ENCODE assay signal across 30 cellular contexts in genomic region chr1:40351124-40351523, GRCh38.
"Had no signal": no experiment of that assay in that cellular context is flagged by ENCODE, and none has a peak within 500 bp of the region (broad histone marks: within the 10 kb centered on the region; RNA-seq: fewer than 3 reads in every experiment).

No MANE protein-coding gene starts in this region.

- H3K9me3 Mint-ChIP-seq: activated naive CD4-positive, alpha-beta T cell treated with anti-CD3 and anti-CD28 coated beads for 36 hours; activated naive CD8-positive, alpha-beta T cell treated with anti-CD3 and anti-CD28 coated beads for 36 hours; activated T-helper 1 cell treated with anti-CD3 and anti-CD28 coated beads, Interleukin-12 subunit alpha, Interleukin-12 subunit beta, Interleukin-2, Interleukin-4 antibody, amounts not matched to agents 30 ng/mL and 10 ng/mL and 1 ng/mL, durations not matched to agents 14 hours and 24 hours and 36 hours; effector memory CD8-positive, alpha-beta T cell; mesothelial cell of epicardium; naive thymus-derived CD8-positive, alpha-beta T cell had no signal

- H3K36me3 Mint-ChIP-seq: activated naive CD8-positive, alpha-beta T cell treated with anti-CD3 and anti-CD28 coated beads for 36 hours; brain; mesothelial cell of epicardium; naive thymus-derived CD8-positive, alpha-beta T cell; neural progenitor cell had no signal

- H3K9ac ChIP-seq: neural progenitor cell, parathyroid adenoma had no signal

- H3K9me3 ChIP-seq: adrenal gland, ascending aorta, gastroesophageal sphincter, psoas muscle, stomach, thyroid gland, upper lobe of left lung had no signal

- H3K36me3 ChIP-seq: adrenal gland, ascending aorta, cardiac muscle cell, gastroesophageal sphincter, neural progenitor cell, stomach, thyroid gland, upper lobe of left lung had no signal

- H3K27ac ChIP-seq: adrenal gland, ascending aorta, cardiac muscle cell, coronary artery, gastroesophageal sphincter, hepatocyte, neural progenitor cell, parathyroid adenoma, psoas muscle, stomach, thyroid gland had no signal

- H3K79me2 ChIP-seq: hepatocyte, parathyroid adenoma had no signal

- H3K27me3 Mint-ChIP-seq: activated naive CD8-positive, alpha-beta T cell treated with anti-CD3 and anti-CD28 coated beads for 36 hours; effector memory CD8-positive, alpha-beta T cell; naive thymus-derived CD8-positive, alpha-beta T cell had no signal

- H3K4me3 ChIP-seq: adrenal gland, ascending aorta, cardiac muscle cell, coronary artery, gastroesophageal sphincter, hepatocyte, neural progenitor cell, psoas muscle, stomach, thyroid gland, upper lobe of left lung had no signal

- H3K27me3 ChIP-seq: adrenal gland, ascending aorta, cardiac muscle cell, hepatocyte, neural progenitor cell, stomach, thyroid gland, upper lobe of left lung had no signal

- H3K4me3 Mint-ChIP-seq: activated naive CD4-positive, alpha-beta T cell treated with anti-CD3 and anti-CD28 coated beads for 36 hours; activated naive CD8-positive, alpha-beta T cell treated with anti-CD3 and anti-CD28 coated beads for 36 hours; activated T-helper 1 cell treated with anti-CD3 and anti-CD28 coated beads, Interleukin-12 subunit alpha, Interleukin-12 subunit beta, Interleukin-2, Interleukin-4 antibody, amounts not matched to agents 30 ng/mL and 10 ng/mL and 1 ng/mL, durations not matched to agents 14 hours and 24 hours and 36 hours; brain; effector memory CD8-positive, alpha-beta T cell; mesothelial cell of epicardium; naive thymus-derived CD8-positive, alpha-beta T cell; neural progenitor cell had no signal

- ATAC-seq: activated CD4-positive, CD25-positive, alpha-beta regulatory T cell treated with anti-CD3 and anti-CD28 coated beads, Interleukin-2, amount 50 U/mL, for 24 hours; effector memory CD8-positive, alpha-beta T cell; gastroesophageal sphincter; left cardiac atrium; left ventricle myocardium superior; naive thymus-derived CD8-positive, alpha-beta T cell; psoas muscle had no signal

- H3K4me2 ChIP-seq: hepatocyte, neural progenitor cell had no signal

- H2AFZ ChIP-seq: hepatocyte, neural progenitor cell, parathyroid adenoma had no signal

- DNase-seq: activated CD4-positive, alpha-beta T cell treated with anti-CD3 and anti-CD28 coated beads for 48 hours; activated CD4-positive, alpha-beta T cell treated with anti-CD3 and anti-CD28 coated beads, Interleukin-2, amount 50 U/mL, for 48 hours; activated CD8-positive, alpha-beta memory T cell treated with anti-CD3 and anti-CD28 coated beads for 24 hours; activated effector memory CD4-positive, alpha-beta T cell treated with anti-CD3 and anti-CD28 coated beads, Interleukin-2, amount 50 U/mL, for 16 hours; activated naive CD4-positive, alpha-beta T cell treated with anti-CD3 and anti-CD28 coated beads for 36 hours; activated naive CD8-positive, alpha-beta T cell treated with anti-CD3 and anti-CD28 coated beads for 36 hours; adrenal gland; effector memory CD8-positive, alpha-beta T cell; erythroblast; left cardiac atrium; left ventricle myocardium superior; naive thymus-derived CD8-positive, alpha-beta T cell; occipital lobe; psoas muscle; stimulated activated CD4-positive, alpha-beta T cell treated with anti-CD3 and anti-CD28 coated beads, Interleukin-2, amount 100 ng/mL, for 48 hours; stomach; T-helper 1 cell; thyroid gland; upper lobe of left lung had no signal

- H3K4me1 ChIP-seq: adrenal gland, ascending aorta, gastroesophageal sphincter, neural progenitor cell, parathyroid adenoma, psoas muscle, stomach, thyroid gland, upper lobe of left lung had no signal

- H3K4me1 Mint-ChIP-seq: brain, mesothelial cell of epicardium, neural progenitor cell had no signal

- H3K27ac Mint-ChIP-seq: activated naive CD4-positive, alpha-beta T cell treated with anti-CD3 and anti-CD28 coated beads for 36 hours; activated naive CD8-positive, alpha-beta T cell treated with anti-CD3 and anti-CD28 coated beads for 36 hours; activated T-helper 1 cell treated with anti-CD3 and anti-CD28 coated beads, Interleukin-12 subunit alpha, Interleukin-12 subunit beta, Interleukin-2, Interleukin-4 antibody, amounts not matched to agents 30 ng/mL and 10 ng/mL and 1 ng/mL, durations not matched to agents 14 hours and 24 hours and 36 hours; brain; effector memory CD8-positive, alpha-beta T cell; mesothelial cell of epicardium; neural progenitor cell had no signal
